Comparison of ENCODE assay signal across 10 cellular contexts in genomic region chr9:107312651-107313050, GRCh38. TPM values are rescaled to one million over a fixed set of nuclear protein-coding genes. Genes with fewer than 3 reads are reported as not detected.
DNase-seq lines count a peak whose midpoint lies in the region; ATAC-seq, FAIRE-seq and TF ChIP-seq lines count a peak whose summit lies in the region.
"Had no signal": no experiment of that assay in that cellular context is flagged by ENCODE, and none has a peak within 500 bp of the region (broad histone marks: within the 10 kb centered on the region; RNA-seq: fewer than 3 reads in every experiment).

No MANE protein-coding gene starts in this region.

- no peak for TF ChIP-seq CTCF in psoas muscle (IDR thresholded peaks at IDR 0.05)

- H3K27ac ChIP-seq in psoas muscle = peak overlapping the region; percentile 15

- ATAC-seq in left ventricle myocardium superior (peak; percentile 89), psoas muscle (peak; percentile 50 to 69 (median 57)), HG02852 (IDR thresholded peaks at IDR 0.05; ENCODE audit: unreplicated experiment) (no peak)
- ATAC-seq: activated T-cell treated with anti-CD3 and anti-CD28 coated beads, Interleukin-2, amount 50 U/mL, for 4 hours had no signal

- H3K9me3 ChIP-seq in psoas muscle = no peaks in the 10 kb centered on the region

- H3K36me3 ChIP-seq in H7 (replicated peaks; ENCODE audit: control insufficient read depth, insufficient read depth, low read length) (peaks cover 14% of the 10 kb centered on the region), psoas muscle (ENCODE audit: insufficient read depth in 1 of 2, low read depth in 1 of 2) (peaks cover 0 to 77% of the 10 kb centered on the region in 2 donors)

- DNase-seq in H7 = peak; percentile 16
- peak; percentile 27 for DNase-seq in astrocyte of the hippocampus (ENCODE audit: low read depth, low spot score)
- peak; percentile 59 for DNase-seq in left ventricle myocardium superior
- DNase-seq in psoas muscle = no peak
- DNase-seq in HTR-8/SVneo (ENCODE audit: insufficient read length, low spot score) = no peak
- no peak for DNase-seq in activated CD4-positive, alpha-beta T cell treated with anti-CD3 and anti-CD28 coated beads for 4 hours
- DNase-seq: activated T-cell treated with anti-CD3 and anti-CD28 coated beads, Interleukin-2, amount 50 U/mL, for 4 hours; effector CD4-positive, alpha-beta T cell had no signal

- no peak for FAIRE-seq in HTR-8/SVneo (lab: Jason Lieb, UNC)

- intact Hi-C loops in left ventricle myocardium superior (cut with micrococcal nuclease) = no loop called here
- intact Hi-C loops in psoas muscle (cut with DNase I) = no loop called here

- WGBS in psoas muscle, 3 donors = 28 to 49% (median 44%) methylated on average over 4 of the region's 4 CpGs

- H3K27me3 ChIP-seq in H7 (ENCODE audit: control insufficient read depth, insufficient read depth, low read length) (no peaks in the 10 kb centered on the region), psoas muscle (ENCODE audit: insufficient read depth in 3 of 3, low read length in 2 of 3) (no peaks in the 10 kb centered on the region)

- H3K4me1 ChIP-seq in psoas muscle = peaks cover 49% of the 10 kb centered on the region

- H3K4me3 ChIP-seq in H7 (ENCODE audit: insufficient read depth, low read depth, low read length) = no peak overlapping the region
- no peak overlapping the region for H3K4me3 ChIP-seq in psoas muscle
- H3K4me3 ChIP-seq: smooth muscle cell had no signal

RNA-seq across cellular contexts. Expression of gene RAD23B, which starts 29.6 kb away (rescaled TPM):
- total RNA-seq in H7 (2014; rRNA removed; shearing (Covaris generic)) = 137 and 174 TPM in 2 replicates
- total RNA-seq in left ventricle myocardium superior = 104 TPM
- total RNA-seq in psoas muscle = 100 to 1,000 TPM; 175 to 258 (median 233) TPM
- polyA plus RNA-seq in psoas muscle = 100 to 1,000 TPM; 126 to 283 (median 135) TPM

Comparison
In these comparisons a context has a peak if more than half of its experiments do, and no peak if none do; other contexts are left out.
1. DNase-seq: peak in H7 (single experiment), astrocyte of the hippocampus (single experiment) and left ventricle myocardium superior (single experiment); none in psoas muscle (0 of 2), HTR-8/SVneo (single experiment) and activated CD4-positive, alpha-beta T cell treated with anti-CD3 and anti-CD28 coated beads for 4 hours (0 of 2).